10 cellular contexts compared by ENCODE assay signal in genomic region chr7:148912758-148913541, GRCh38.
DNase-seq lines count a peak whose midpoint lies in the region; ATAC-seq, FAIRE-seq and TF ChIP-seq lines count a peak whose summit lies in the region.
"Had no signal": no experiment of that assay in that cellular context is flagged by ENCODE, and none has a peak within 500 bp of the region (broad histone marks: within the 10 kb centered on the region; RNA-seq: fewer than 3 reads in every experiment).

No MANE protein-coding gene starts in this region.

- no peak for FAIRE-seq in RCC 7860 (lab: Jason Lieb, UNC)
- FAIRE-seq: G401.6 had no signal

- no peaks in the 10 kb centered on the region for H3K36me3 Mint-ChIP-seq in effector memory CD8-positive, alpha-beta T cell (ENCODE audit: insufficient read depth)

- ATAC-seq in GM18505 (IDR thresholded peaks at IDR 0.05; ENCODE audit: unreplicated experiment): peak; percentile 44
- ATAC-seq in HG02588 (IDR thresholded peaks at IDR 0.05; ENCODE audit: unreplicated experiment): peak; percentile 43
- peak; percentile 51 for ATAC-seq in SK-N-SH treated with all-trans-retinoic acid at 6 μM for 48 hours
- ATAC-seq in effector memory CD8-positive, alpha-beta T cell (replicated peaks): peak; percentile 49

- peaks cover 20 to 24% of the 10 kb centered on the region in 2 donors for H3K4me1 Mint-ChIP-seq in effector memory CD8-positive, alpha-beta T cell (ENCODE audit: low read depth in 2 of 2)

- H3K9me3 Mint-ChIP-seq in effector memory CD8-positive, alpha-beta T cell: no peaks in the 10 kb centered on the region

- peak overlapping the region; percentile 49 to 62 for H3K27ac Mint-ChIP-seq in effector memory CD8-positive, alpha-beta T cell

- H3K4me3 Mint-ChIP-seq in effector memory CD8-positive, alpha-beta T cell: peak overlapping the region; percentile 57 to 66

- DNase-seq in effector memory CD8-positive, alpha-beta T cell: no peak
- DNase-seq in RCC 7860 (ENCODE audit: low spot score): no peak
- DNase-seq in Kasumi-1 (lab: John Stamatoyannopoulos, UW): no peak
- no peak for DNase-seq in HuH-7.5 (ENCODE audit: low spot score)
- DNase-seq in NCI-H2029 (lab: John Stamatoyannopoulos, UW): no peak
- DNase-seq: NCI-H1092 treated with DMSO at 0.1 percent for 48 hours had no signal

- no peak for TF ChIP-seq POLR2A in GM18505 (IDR thresholded peaks at IDR 0.05; ENCODE audit: borderline replicate concordance, extremely low read depth, insufficient read depth, insufficient read length)

- H3K27me3 Mint-ChIP-seq in effector memory CD8-positive, alpha-beta T cell: peaks cover 6 to 15% of the 10 kb centered on the region in 2 donors

TF ChIP-seq in SK-N-SH treated with all-trans-retinoic acid at 6 μM for 48 hours, 23 proteins besides CTCF, POLR2A, EP300 and RAD21:
- TF ChIP-seq BACH2 (CRISPR knock-in tag; IDR thresholded peaks at IDR 0.05; ENCODE audit: borderline replicate concordance) (no peak), ZFP30 (CRISPR knock-in tag; IDR thresholded peaks at IDR 0.05) (no peak), OSR1 (CRISPR knock-in tag; IDR thresholded peaks at IDR 0.05) (no peak), GLIS3 (CRISPR knock-in tag; IDR thresholded peaks at IDR 0.05) (no peak), ZFP3 (CRISPR knock-in tag; IDR thresholded peaks at IDR 0.05) (no peak), ZNF70 (CRISPR knock-in tag; IDR thresholded peaks at IDR 0.05) (no peak)
